ENCODE assay signal across 1 cellular context in genomic region chr22:24686280-24686679, GRCh38.
TF ChIP-seq lines count a peak whose summit lies in the region.

No MANE protein-coding gene starts in this region.

TF ChIP-seq in H1, 55 proteins besides CTCF, POLR2A, EP300 and RAD21:
- no peak for TF ChIP-seq YY1 (IDR thresholded peaks at IDR 0.05; ENCODE audit: low read depth, low read length)
- TF ChIP-seq RBBP5 (IDR thresholded peaks at IDR 0.05; ENCODE audit: borderline replicate concordance, low read depth, low read length), result no peak
- no peak for TF ChIP-seq CREB1 (IDR thresholded peaks at IDR 0.05)
- no peak for TF ChIP-seq NANOG (IDR thresholded peaks at IDR 0.05; ENCODE audit: insufficient read depth, low read depth, low read length, poor library complexity, severe bottlenecking)
- no peak for TF ChIP-seq CHD7 (IDR thresholded peaks at IDR 0.05; ENCODE audit: insufficient replicate concordance, low read length)
- TF ChIP-seq TAF1 (IDR thresholded peaks at IDR 0.05; ENCODE audit: low read depth, low read length), result no peak
- no peak for TF ChIP-seq CHD1 (IDR thresholded peaks at IDR 0.05; ENCODE audit: low read depth, low read length)
- no peak for TF ChIP-seq SRF (IDR thresholded peaks at IDR 0.05; ENCODE audit: low read depth, low read length)
- TF ChIP-seq BRCA1 (IDR thresholded peaks at IDR 0.05; ENCODE audit: low read depth, low read length), result no peak
- TF ChIP-seq RFX5 (IDR thresholded peaks at IDR 0.05; ENCODE audit: borderline replicate concordance, low read depth, low read length), result no peak
- no peak for TF ChIP-seq TAF7 (optimal IDR thresholded peaks at IDR 0.05; ENCODE audit: borderline replicate concordance, low read depth, low read length)
- TF ChIP-seq MAFK (IDR thresholded peaks at IDR 0.05; ENCODE audit: low read depth, low read length), result no peak
- TF ChIP-seq RXRA (IDR thresholded peaks at IDR 0.05; ENCODE audit: insufficient read depth, low read depth, low read length), result no peak
- TF ChIP-seq JUN (IDR thresholded peaks at IDR 0.05; ENCODE audit: low read depth, low read length), result no peak
